Comparison of ENCODE assay signal across 29 cellular contexts in genomic region chr18:79452190-79452990, GRCh38.
"Had no signal": no experiment of that assay in that cellular context is flagged by ENCODE, and none has a peak within 500 bp of the region (broad histone marks: within the 10 kb centered on the region; RNA-seq: fewer than 3 reads in every experiment).

No MANE protein-coding gene starts in this region.

- H3K27ac ChIP-seq: colonic mucosa, epithelial cell of prostate, hepatocyte, neural progenitor cell, ovary, right lobe of liver, suprapubic skin, transverse colon had no signal

- H3K4me3 ChIP-seq: colonic mucosa, gastroesophageal sphincter, heart left ventricle, hepatocyte, left lung, neural progenitor cell, ovary, right lobe of liver, suprapubic skin, transverse colon had no signal

- H3K4me3 Mint-ChIP-seq: dendritic cell treated with granulocyte-macrophage colony-stimulating factor and Interleukin-4, amounts not matched to agents 40 ng/mL and 50 ng/mL, for 4 days; endodermal cell; naive thymus-derived CD4-positive, alpha-beta T cell; nephron; neural progenitor cell had no signal

- H3K79me2 ChIP-seq: hepatocyte had no signal

- H3K27me3 ChIP-seq: colonic mucosa, gastroesophageal sphincter, heart left ventricle, hepatocyte, left lung, neural progenitor cell, ovary, right lobe of liver, suprapubic skin, transverse colon had no signal

- DNase-seq: colonic mucosa; effector CD8-positive, alpha-beta T cell; endodermal cell; foreskin fibroblast; heart left ventricle; left cardiac atrium; left lung; mesendoderm; midbrain; naive thymus-derived CD4-positive, alpha-beta T cell; nucleus accumbens; ovary; posterior cingulate gyrus; retina; right lobe of liver; small intestine; stimulated activated CD4-positive, alpha-beta T cell treated with anti-CD3 and anti-CD28 coated beads, Interleukin-15, amount 100 ng/mL, for 24 hours; stimulated activated CD4-positive, alpha-beta T cell treated with anti-CD3 and anti-CD28 coated beads, Interleukin-2, amount 100 ng/mL, for 48 hours; stimulated activated naive CD4-positive, alpha-beta T cell; stimulated activated naive CD8-positive, alpha-beta T cell treated with anti-CD3 and anti-CD28 coated beads, Interleukin-15, amount 100 ng/mL, for 72 hours; transverse colon had no signal

- H3K36me3 ChIP-seq: colonic mucosa, neural progenitor cell, ovary, right lobe of liver, transverse colon had no signal

- H3K27me3 Mint-ChIP-seq: dendritic cell treated with granulocyte-macrophage colony-stimulating factor and Interleukin-4, amounts not matched to agents 40 ng/mL and 50 ng/mL, for 4 days; naive thymus-derived CD4-positive, alpha-beta T cell; stimulated activated naive CD8-positive, alpha-beta T cell treated with anti-CD3 and anti-CD28 coated beads, Interleukin-15, amount 100 ng/mL, for 72 hours had no signal

- H3K9ac ChIP-seq: neural progenitor cell had no signal

- ATAC-seq: esophagus mucosa; gastroesophageal sphincter; heart left ventricle; left cardiac atrium; left lung; naive thymus-derived CD4-positive, alpha-beta T cell; right lobe of liver; stimulated activated naive CD8-positive, alpha-beta T cell treated with anti-CD3 and anti-CD28 coated beads, Interleukin-15, amount 100 ng/mL, for 72 hours had no signal

- H3K4me2 ChIP-seq: hepatocyte, neural progenitor cell had no signal

- H3K36me3 Mint-ChIP-seq: neural progenitor cell had no signal

- H3K4me1 ChIP-seq: colonic mucosa, neural progenitor cell, right lobe of liver, suprapubic skin had no signal

- H3K9me3 ChIP-seq: colonic mucosa, gastroesophageal sphincter, heart left ventricle, left lung, ovary, right lobe of liver, suprapubic skin, transverse colon had no signal

- H2AFZ ChIP-seq: hepatocyte, neural progenitor cell had no signal

- H3K9me3 Mint-ChIP-seq: dendritic cell treated with granulocyte-macrophage colony-stimulating factor and Interleukin-4, amounts not matched to agents 40 ng/mL and 50 ng/mL, for 4 days; endodermal cell; naive thymus-derived CD4-positive, alpha-beta T cell; nephron; neural progenitor cell; stimulated activated naive CD8-positive, alpha-beta T cell treated with anti-CD3 and anti-CD28 coated beads, Interleukin-15, amount 100 ng/mL, for 72 hours had no signal

- H3K4me1 Mint-ChIP-seq: endodermal cell had no signal

- H3K27ac Mint-ChIP-seq: dendritic cell treated with granulocyte-macrophage colony-stimulating factor and Interleukin-4, amounts not matched to agents 40 ng/mL and 50 ng/mL, for 4 days; endodermal cell; nephron; neural progenitor cell; stimulated activated naive CD8-positive, alpha-beta T cell treated with anti-CD3 and anti-CD28 coated beads, Interleukin-15, amount 100 ng/mL, for 72 hours had no signal
